9 cellular contexts compared by ENCODE assay signal in genomic region chr2:65232636-65233035, GRCh38. TPM values are rescaled to one million over a fixed set of nuclear protein-coding genes. Genes with fewer than 3 reads are reported as not detected.
DNase-seq lines count a peak whose midpoint lies in the region; ATAC-seq and FAIRE-seq lines count a peak whose summit lies in the region.
"Had no signal": no experiment of that assay in that cellular context is flagged by ENCODE, and none has a peak within 500 bp of the region (broad histone marks: within the 10 kb centered on the region; RNA-seq: fewer than 3 reads in every experiment).

No MANE protein-coding gene starts in this region.

- ATAC-seq in GM18858 (IDR thresholded peaks at IDR 0.05; ENCODE audit: unreplicated experiment) (peak; percentile 43), GM21526 (IDR thresholded peaks at IDR 0.05; ENCODE audit: low FRiP score, unreplicated experiment) (no peak)
- no peak for ATAC-seq in central memory CD8-positive, alpha-beta T cell (replicated peaks; ENCODE audit: extremely low read depth, poor library complexity, severe bottlenecking)

- no peak overlapping the region for H3K4me3 ChIP-seq in small intestine (ENCODE audit: low read depth in 1 of 2, low read length in 2 of 2)

- peaks cover 36% of the 10 kb centered on the region for H3K36me3 Mint-ChIP-seq in central memory CD8-positive, alpha-beta T cell (ENCODE audit: insufficient read depth)

- no peak for FAIRE-seq in small intestine (lab: Jason Lieb, UNC)

- peak overlapping the region; percentile 46 for H3K4me3 Mint-ChIP-seq in central memory CD8-positive, alpha-beta T cell
- H3K4me3 Mint-ChIP-seq: H9 had no signal

- H3K9me3 Mint-ChIP-seq in central memory CD8-positive, alpha-beta T cell: no peaks in the 10 kb centered on the region
- H3K9me3 Mint-ChIP-seq: H9 had no signal

- peaks cover 43% of the 10 kb centered on the region for H3K4me1 Mint-ChIP-seq in central memory CD8-positive, alpha-beta T cell

- no peaks in the 10 kb centered on the region for H3K9me3 ChIP-seq in small intestine (ENCODE audit: control insufficient read depth, low read depth)

- peak overlapping the region; percentile 72 for H3K27ac Mint-ChIP-seq in central memory CD8-positive, alpha-beta T cell (ENCODE audit: low read depth)

- peaks cover 1 to 7% of the 10 kb centered on the region in 2 donors for H3K4me1 ChIP-seq in small intestine (ENCODE audit: control insufficient read depth in 2 of 2, insufficient read depth in 1 of 2, low read depth in 1 of 2, low read length in 1 of 2)

- WGBS in small intestine, 3 donors: 66 to 85% (median 70%) methylated on average over 2 of the region's 2 CpGs

- DNase-seq in NOMO-1 treated with DMSO at 0.1 percent for 48 hours (lab: John Stamatoyannopoulos, UW; ENCODE audit: unreplicated experiment) (peak; percentile 83), small intestine (peak; percentile 9), UCSD-AML1 (lab: John Stamatoyannopoulos, UW; ENCODE audit: unreplicated experiment) (no peak), NCI-H526 (lab: John Stamatoyannopoulos, UW) (no peak), GDM1 (lab: John Stamatoyannopoulos, UW) (no peak)
- no peak for DNase-seq in central memory CD8-positive, alpha-beta T cell (ENCODE audit: low spot score in 2 of 2)
- DNase-seq: H9 had no signal

- no peaks in the 10 kb centered on the region for H3K27me3 ChIP-seq in small intestine (ENCODE audit: control insufficient read depth in 2 of 2, insufficient read depth in 2 of 2, low read length in 2 of 2)

- peaks cover 0 to 2% of the 10 kb centered on the region in 2 donors for H3K36me3 ChIP-seq in small intestine (ENCODE audit: control insufficient read depth in 2 of 2, insufficient read depth in 2 of 2, low read length in 2 of 2)

- no peaks in the 10 kb centered on the region for H3K27me3 Mint-ChIP-seq in central memory CD8-positive, alpha-beta T cell

- peak overlapping the region in 1 of 2 donors; percentile 27 for H3K27ac ChIP-seq in small intestine (ENCODE audit: low read depth in 1 of 2, low read length in 1 of 2)

RNA-seq across cellular contexts. Expression of gene ACTR2, which starts 5.0 kb away (rescaled TPM):
- polyA plus RNA-seq in small intestine: 100 to 1,000 TPM in 1 of 3 donors, 10 to 100 TPM in 2; 76.7 to 118 (median 85.0) TPM

Comparison
In these comparisons a context has a peak if more than half of its experiments do, and no peak if none do; other contexts are left out.
1. DNase-seq: peak in NOMO-1 treated with DMSO at 0.1 percent for 48 hours (single experiment) and small intestine (single experiment); none in central memory CD8-positive, alpha-beta T cell (0 of 2), UCSD-AML1 (single experiment), NCI-H526 (0 of 2) and GDM1 (single experiment).